ENCODE assay signal across 9 cellular contexts in the genomic region with DNA sequence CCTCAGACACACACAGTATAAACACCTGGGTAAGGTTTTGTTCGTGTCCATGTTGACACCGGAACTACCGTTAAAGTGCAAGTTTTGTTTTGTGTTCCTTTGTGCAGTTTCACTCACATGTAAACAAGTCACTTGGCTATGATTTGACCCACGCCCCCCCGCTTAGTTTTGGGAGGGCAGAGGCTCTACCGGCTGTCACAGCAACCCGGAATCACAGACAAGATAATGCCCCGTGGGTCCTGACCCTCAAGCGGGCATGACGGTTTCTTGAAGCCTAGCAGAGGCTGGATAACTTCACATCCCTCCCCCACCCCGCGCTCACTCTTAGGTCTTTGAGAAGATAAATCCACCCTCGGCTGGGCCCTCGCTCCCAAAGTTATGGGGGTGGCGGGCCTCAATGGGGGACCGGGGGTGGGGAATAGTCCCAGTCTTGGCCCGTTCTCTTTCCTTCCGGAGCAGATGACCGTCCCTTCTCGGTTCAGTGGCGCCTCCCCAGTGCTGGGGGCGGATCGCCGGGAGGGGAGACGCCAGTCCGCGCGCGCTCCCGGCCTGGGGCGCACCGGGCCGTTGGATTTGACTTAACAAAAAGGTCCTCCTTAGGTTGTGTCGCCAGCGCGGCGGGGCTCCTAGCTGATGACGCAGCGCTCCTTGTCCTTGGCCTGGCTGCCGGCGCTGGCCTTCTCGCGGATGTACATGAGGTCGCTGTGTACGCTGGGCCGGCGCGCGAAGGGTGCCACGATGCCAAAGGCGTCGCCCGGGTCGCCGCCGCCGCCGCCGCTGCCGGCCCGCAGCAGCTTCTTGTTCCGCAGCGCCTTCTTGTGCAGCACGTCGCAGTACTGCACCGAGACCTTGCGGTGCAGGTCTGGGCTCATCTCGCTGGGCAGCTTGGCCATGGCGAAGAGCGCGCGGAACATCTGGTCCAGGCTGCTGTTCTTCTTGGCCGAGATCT.
A peak's percentile ranks its signal among the peaks of the same experiment; 100 is the strongest.
DNase-seq lines count a peak whose midpoint lies in the region; ATAC-seq and TF ChIP-seq lines count a peak whose summit lies in the region.
"Had no signal": no experiment of that assay in that cellular context is flagged by ENCODE, and none has a peak within 500 bp of the region (broad histone marks: within the 10 kb centered on the region; RNA-seq: fewer than 3 reads in every experiment).

No MANE protein-coding gene starts in this region.

- DNase-seq in NCI-H2171 (lab: John Stamatoyannopoulos, UW) (peak; percentile 20), cerebellar cortex (ENCODE audit: low spot score) (peak; percentile 31), kidney tubule cell (ENCODE audit: low spot score) (peak; percentile 63), RKO (ENCODE audit: low spot score) (no peak)
- peak; percentile 11 for DNase-seq in stimulated activated CD4-positive, alpha-beta T cell treated with anti-CD3 and anti-CD28 coated beads, Interleukin-4, amount 100 ng/mL, for 24 hours

- peak overlapping the region; percentile 20; the same call in 1 of the 2 replicates for H3K27ac ChIP-seq in C4-2B
- H3K27ac ChIP-seq: epithelial cell of prostate had no signal

- TF ChIP-seq CTCF in C4-2B (conservative IDR thresholded peaks at IDR 0.05): no peak

- ATAC-seq in GM19023 (IDR thresholded peaks at IDR 0.05; ENCODE audit: unreplicated experiment) (no peak), HG03342 (IDR thresholded peaks at IDR 0.05; ENCODE audit: unreplicated experiment) (no peak)
